31 cellular contexts compared by ENCODE assay signal in genomic region chr21:44840771-44841170, GRCh38.
"Had no signal": no experiment of that assay in that cellular context is flagged by ENCODE, and none has a peak within 500 bp of the region (broad histone marks: within the 10 kb centered on the region; RNA-seq: fewer than 3 reads in every experiment).

No MANE protein-coding gene starts in this region.

- H3K27me3 ChIP-seq: ascending aorta, breast epithelium, cardiac muscle cell, colonic mucosa, heart right ventricle, hepatocyte had no signal

- H3K4me3 ChIP-seq: ascending aorta, breast epithelium, cardiac muscle cell, colonic mucosa, esophagus squamous epithelium, gastroesophageal sphincter, heart right ventricle, hepatocyte had no signal

- FAIRE-seq: endometrium, endothelial cell of umbilical vein had no signal

- H3K4me2 ChIP-seq: hepatocyte had no signal

- ATAC-seq: activated CD4-positive, alpha-beta T cell treated with anti-CD3 and anti-CD28 coated beads for 36 hours; activated CD8-positive, alpha-beta memory T cell treated with anti-CD3 and anti-CD28 coated beads, Interleukin-2, amount 10 ng/mL, durations not matched to agents 7 days and 5 days; activated CD8-positive, alpha-beta T cell treated with anti-CD3 and anti-CD28 coated beads, Interleukin-2, amount 10 ng/mL, durations not matched to agents 7 days and 5 days; activated naive CD4-positive, alpha-beta T cell treated with anti-CD3 and anti-CD28 coated beads, Interleukin-2, amount 50 U/mL, for 72 hours; activated T-cell treated with anti-CD3 and anti-CD28 coated beads, Interleukin-2, amount 50 U/mL, for 4 hours; activated T-helper 17 cell treated with anti-CD3 and anti-CD28 coated beads, Interleukin-2, amount 50 U/mL, for 72 hours; gastroesophageal sphincter; heart right ventricle had no signal

- DNase-seq: activated CD4-positive, alpha-beta memory T cell treated with anti-CD3 and anti-CD28 coated beads for 36 hours; activated CD4-positive, alpha-beta T cell treated with anti-CD3 and anti-CD28 coated beads for 36 hours; activated CD4-positive, alpha-beta T cell treated with anti-CD3 and anti-CD28 coated beads, Interleukin-2, amount 10 ng/mL, durations not matched to agents 24 days and 14 days; activated CD4-positive, CD25-positive, alpha-beta regulatory T cell; activated CD4-positive, CD25-positive, alpha-beta regulatory T cell treated with anti-CD3 and anti-CD28 coated beads, Interleukin-2, amount 50 U/mL, for 72 hours; activated CD8-positive, alpha-beta memory T cell treated with anti-CD3 and anti-CD28 coated beads, Interleukin-2, amount 10 ng/mL, durations not matched to agents 7 days and 5 days; activated CD8-positive, alpha-beta memory T cell treated with anti-CD3 and anti-CD28 coated beads, Interleukin-2, amount 50 U/mL, for 4 hours; activated CD8-positive, alpha-beta T cell treated with anti-CD3 and anti-CD28 coated beads, Interleukin-2, amount 10 ng/mL, durations not matched to agents 7 days and 5 days; activated gamma-delta T cell; activated naive CD4-positive, alpha-beta T cell; activated naive CD4-positive, alpha-beta T cell treated with anti-CD3 and anti-CD28 coated beads, Interleukin-2, amount 10 ng/mL, durations not matched to agents 7 days and 5 days; activated naive CD8-positive, alpha-beta T cell treated with anti-CD3 and anti-CD28 coated beads, Interleukin-2, amount 10 ng/mL, durations not matched to agents 7 days and 5 days; activated T-cell treated with anti-CD3 and anti-CD28 coated beads, Interleukin-2, amount 50 U/mL, for 4 hours; central memory CD4-positive, alpha-beta T cell; cerebellar nuclear complex; colonic mucosa; effector CD8-positive, alpha-beta T cell; esophagus squamous epithelium; foreskin melanocyte; heart right ventricle; T-helper 2 cell had no signal

- H3K36me3 ChIP-seq: ascending aorta, breast epithelium, cardiac muscle cell, colonic mucosa, esophagus squamous epithelium, gastroesophageal sphincter, heart right ventricle had no signal

- H3K9me3 ChIP-seq: ascending aorta, breast epithelium, colonic mucosa, esophagus squamous epithelium, gastroesophageal sphincter, heart right ventricle had no signal

- H3K27ac ChIP-seq: ascending aorta, breast epithelium, cardiac muscle cell, colonic mucosa, epithelial cell of prostate, esophagus squamous epithelium, gastroesophageal sphincter, heart right ventricle, hepatocyte had no signal

- H2AFZ ChIP-seq: hepatocyte had no signal
